ENCODE assay signal across 28 cellular contexts in genomic region chr17:75542728-75543336, GRCh38. TPM values are rescaled to one million over a fixed set of nuclear protein-coding genes. Genes with fewer than 3 reads are reported as not detected.
A peak's percentile ranks its signal among the peaks of the same experiment; 100 is the strongest.
DNase-seq lines count a peak whose midpoint lies in the region; ATAC-seq and TF ChIP-seq lines count a peak whose summit lies in the region.
"Had no signal": no experiment of that assay in that cellular context is flagged by ENCODE, and none has a peak within 500 bp of the region (broad histone marks: within the 10 kb centered on the region; RNA-seq: fewer than 3 reads in every experiment).

No MANE protein-coding gene starts in this region.

- H3K27me3 ChIP-seq in neural progenitor cell (no peaks in the 10 kb centered on the region), mesendoderm (ENCODE audit: insufficient read depth, low read length, poor library complexity) (no peaks in the 10 kb centered on the region)
- H3K27me3 ChIP-seq: suprapubic skin had no signal

- H3K27ac ChIP-seq in neural progenitor cell (peak overlapping the region; percentile 76), mesendoderm (ENCODE audit: low read depth, low read length) (no peak overlapping the region)
- H3K27ac ChIP-seq: 22Rv1, psoas muscle, suprapubic skin had no signal

- no peaks in the 10 kb centered on the region for H4K20me1 ChIP-seq in neural progenitor cell (ENCODE audit: low read depth)

- peak overlapping the region; percentile 31 for H3K4me2 ChIP-seq in neural progenitor cell
- H3K4me2 ChIP-seq in mesendoderm (ENCODE audit: low read length), result no peak overlapping the region

- ATAC-seq in HG03135 (IDR thresholded peaks at IDR 0.05; ENCODE audit: unreplicated experiment), result no peak
- ATAC-seq: activated T-cell treated with anti-CD3 and anti-CD28 coated beads, Interleukin-2, amount 50 U/mL, for 72 hours; psoas muscle; T-helper 17 cell had no signal

- POLR2A ChIA-PET in activated CD4-positive, alpha-beta T cell treated with anti-CD3 and anti-CD28 coated beads, Interleukin-2, amount 10 ng/mL, durations not matched to agents 7 days and 5 days (lab: Charles Lee), result no interaction called here

- no peak overlapping the region for H3K4me3 Mint-ChIP-seq in activated CD4-positive, alpha-beta T cell treated with anti-CD3 and anti-CD28 coated beads, Interleukin-2, amount 10 ng/mL, durations not matched to agents 7 days and 5 days
- H3K4me3 Mint-ChIP-seq in neural progenitor cell, result no peak overlapping the region
- no peak overlapping the region for H3K4me3 Mint-ChIP-seq in type B pancreatic cell
- no peak overlapping the region for H3K4me3 Mint-ChIP-seq in activated naive CD4-positive, alpha-beta T cell treated with anti-CD3 and anti-CD28 coated beads for 36 hours
- H3K4me3 Mint-ChIP-seq: activated T-cell treated with anti-CD3 and anti-CD28 coated beads, Interleukin-2, amount 50 U/mL, for 72 hours; naive B cell; T-helper 17 cell had no signal

- H3K9ac ChIP-seq in neural progenitor cell, result no peak overlapping the region
- H3K9ac ChIP-seq in mesendoderm (ENCODE audit: low read length), result no peak overlapping the region

- H3K36me3 ChIP-seq in neural progenitor cell (no peaks in the 10 kb centered on the region), mesendoderm (ENCODE audit: control insufficient read depth, insufficient read depth, low read length) (no peaks in the 10 kb centered on the region)
- H3K36me3 ChIP-seq: suprapubic skin had no signal

- H2AFZ ChIP-seq in neural progenitor cell (replicated peaks), result no peak overlapping the region

- intact Hi-C loops in activated naive CD4-positive, alpha-beta T cell treated with anti-CD3 and anti-CD28 coated beads for 36 hours (cut with micrococcal nuclease), result no loop called here

- no peak overlapping the region for H2AK5ac ChIP-seq in mesendoderm (ENCODE audit: low read length)

- H3K27me3 Mint-ChIP-seq in activated CD4-positive, alpha-beta T cell treated with anti-CD3 and anti-CD28 coated beads, Interleukin-2, amount 10 ng/mL, durations not matched to agents 7 days and 5 days, result no peaks in the 10 kb centered on the region
- peaks cover 4% of the 10 kb centered on the region for H3K27me3 Mint-ChIP-seq in neural progenitor cell (ENCODE audit: insufficient read depth, low read depth)
- no peaks in the 10 kb centered on the region for H3K27me3 Mint-ChIP-seq in type B pancreatic cell
- H3K27me3 Mint-ChIP-seq in activated naive CD4-positive, alpha-beta T cell treated with anti-CD3 and anti-CD28 coated beads for 36 hours (ENCODE audit: low read depth), result no peaks in the 10 kb centered on the region
- H3K27me3 Mint-ChIP-seq: naive B cell, T-helper 17 cell had no signal

- DNase-seq in activated CD4-positive, alpha-beta T cell treated with anti-CD3 and anti-CD28 coated beads, Interleukin-2, amount 10 ng/mL, durations not matched to agents 7 days and 5 days, result no peak
- no peak for DNase-seq in activated CD4-positive, alpha-beta T cell treated with anti-CD3 and anti-CD28 coated beads for 48 hours
- DNase-seq in kidney tubule cell (ENCODE audit: low spot score) (peak; percentile 34), neural progenitor cell (ENCODE audit: low spot score) (no peak), type B pancreatic cell (ENCODE audit: extremely low spot score, unreplicated experiment) (no peak), mesendoderm (no peak)
- DNase-seq in activated naive CD4-positive, alpha-beta T cell treated with anti-CD3 and anti-CD28 coated beads for 36 hours, result no peak
- DNase-seq: activated CD4-positive, alpha-beta T cell treated with anti-CD3 and anti-CD28 coated beads, Interleukin-2, amount 50 U/mL, for 48 hours; activated naive CD4-positive, alpha-beta T cell; activated T-cell treated with anti-CD3 and anti-CD28 coated beads, Interleukin-2, amount 50 U/mL, for 72 hours; C1 segment of cervical spinal cord; central memory CD4-positive, alpha-beta T cell; COR-L47; foreskin melanocyte; mammary epithelial cell; naive B cell; NCI-H1048; NCI-H1694; NCI-H446; NCI-H82; nucleus accumbens; psoas muscle; RPMI8226; stimulated activated naive CD4-positive, alpha-beta T cell; T-helper 17 cell had no signal

- no peak overlapping the region for H3K4ac ChIP-seq in mesendoderm (ENCODE audit: low read depth, low read length)

- H3K18ac ChIP-seq in mesendoderm (ENCODE audit: low read length), result no peak overlapping the region

- no peak overlapping the region for H3K23ac ChIP-seq in mesendoderm (ENCODE audit: low read length)

- peaks cover 6% of the 10 kb centered on the region for H3F3A ChIP-seq in neural progenitor cell (ENCODE audit: low read depth)

- H4K8ac ChIP-seq in mesendoderm (ENCODE audit: low read depth, low read length), result no peak overlapping the region

- H3K4me1 ChIP-seq in neural progenitor cell (peaks cover 19% of the 10 kb centered on the region), mesendoderm (ENCODE audit: control insufficient read depth, low read depth, low read length) (no peaks in the 10 kb centered on the region)
- H3K4me1 ChIP-seq: psoas muscle had no signal

- H3K4me3 ChIP-seq in neural progenitor cell (no peak overlapping the region), mesendoderm (ENCODE audit: low read length) (no peak overlapping the region)
- H3K4me3 ChIP-seq: psoas muscle, suprapubic skin had no signal

- no peaks in the 10 kb centered on the region for H3K9me3 Mint-ChIP-seq in activated CD4-positive, alpha-beta T cell treated with anti-CD3 and anti-CD28 coated beads, Interleukin-2, amount 10 ng/mL, durations not matched to agents 7 days and 5 days
- no peaks in the 10 kb centered on the region for H3K9me3 Mint-ChIP-seq in neural progenitor cell
- H3K9me3 Mint-ChIP-seq in type B pancreatic cell, result no peaks in the 10 kb centered on the region
- no peaks in the 10 kb centered on the region for H3K9me3 Mint-ChIP-seq in activated naive CD4-positive, alpha-beta T cell treated with anti-CD3 and anti-CD28 coated beads for 36 hours
- H3K9me3 Mint-ChIP-seq: activated T-cell treated with anti-CD3 and anti-CD28 coated beads, Interleukin-2, amount 50 U/mL, for 72 hours; naive B cell had no signal

- no peak overlapping the region for H2BK15ac ChIP-seq in mesendoderm (replicated peaks; ENCODE audit: low read depth)

- CTCF ChIA-PET in activated CD4-positive, alpha-beta T cell treated with anti-CD3 and anti-CD28 coated beads, Interleukin-2, amount 10 ng/mL, durations not matched to agents 7 days and 5 days (lab: Charles Lee), result interaction anchor here (1.1 to 1.6 kb wide), 4 partner anchors 10 to 63 kb away, joined by 3 to 4 read pairs (median 3); partner anchors contain the start of gene MYO15B
- CTCF ChIA-PET in activated naive CD4-positive, alpha-beta T cell treated with anti-CD3 and anti-CD28 coated beads for 36 hours (lab: Charles Lee), result interaction anchor here (1.0 kb wide), 1 partner anchor 15 kb away, joined by 3 read pairs; no protein-coding TSS in a partner anchor

- TF ChIP-seq CTCF in neural progenitor cell (IDR thresholded peaks at IDR 0.05) (no peak), type B pancreatic cell (conservative IDR thresholded peaks at IDR 0.05) (no peak)

- peak overlapping the region; percentile 19 for H3K27ac Mint-ChIP-seq in activated CD4-positive, alpha-beta T cell treated with anti-CD3 and anti-CD28 coated beads, Interleukin-2, amount 10 ng/mL, durations not matched to agents 7 days and 5 days
- H3K27ac Mint-ChIP-seq in neural progenitor cell, result no peak overlapping the region
- H3K27ac Mint-ChIP-seq in type B pancreatic cell, result peak overlapping the region; percentile 76
- H3K27ac Mint-ChIP-seq in activated naive CD4-positive, alpha-beta T cell treated with anti-CD3 and anti-CD28 coated beads for 36 hours, result no peak overlapping the region
- H3K27ac Mint-ChIP-seq: activated T-cell treated with anti-CD3 and anti-CD28 coated beads, Interleukin-2, amount 50 U/mL, for 72 hours; T-helper 17 cell had no signal

- no peak overlapping the region for H3K56ac ChIP-seq in mesendoderm (ENCODE audit: low read length)

- no peak overlapping the region for H4K5ac ChIP-seq in mesendoderm (ENCODE audit: low read length)

- no peaks in the 10 kb centered on the region for H3K4me1 Mint-ChIP-seq in activated CD4-positive, alpha-beta T cell treated with anti-CD3 and anti-CD28 coated beads, Interleukin-2, amount 10 ng/mL, durations not matched to agents 7 days and 5 days
- H3K4me1 Mint-ChIP-seq in neural progenitor cell (peaks cover 13% of the 10 kb centered on the region), type B pancreatic cell (ENCODE audit: unreplicated experiment) (peaks cover 12% of the 10 kb centered on the region)
- no peaks in the 10 kb centered on the region for H3K4me1 Mint-ChIP-seq in activated naive CD4-positive, alpha-beta T cell treated with anti-CD3 and anti-CD28 coated beads for 36 hours (ENCODE audit: low read depth)

- H2BK120ac ChIP-seq in mesendoderm (ENCODE audit: low read depth, low read length), result no peak overlapping the region

- no peaks in the 10 kb centered on the region for H3K9me3 ChIP-seq in neural progenitor cell (ENCODE audit: low read depth)
- H3K9me3 ChIP-seq: psoas muscle, suprapubic skin had no signal

- H3K79me2 ChIP-seq in neural progenitor cell (ENCODE audit: low read depth), result peaks cover 16% of the 10 kb centered on the region
- no peaks in the 10 kb centered on the region for H3K79me2 ChIP-seq in mesendoderm (ENCODE audit: control insufficient read depth, insufficient read depth, low read length)

- no peak overlapping the region for H2BK5ac ChIP-seq in mesendoderm (ENCODE audit: low read length)

- WGBS in mesendoderm (ENCODE audit: extremely low coverage, insufficient coverage, low lambda C conversion rate), result no CpG with 5 or more reads among the region's 15 CpGs

- no peaks in the 10 kb centered on the region for H3K36me3 Mint-ChIP-seq in activated CD4-positive, alpha-beta T cell treated with anti-CD3 and anti-CD28 coated beads, Interleukin-2, amount 10 ng/mL, durations not matched to agents 7 days and 5 days (ENCODE audit: low read depth)
- H3K36me3 Mint-ChIP-seq in neural progenitor cell (no peaks in the 10 kb centered on the region), type B pancreatic cell (no peaks in the 10 kb centered on the region)
- peaks cover 1% of the 10 kb centered on the region for H3K36me3 Mint-ChIP-seq in activated naive CD4-positive, alpha-beta T cell treated with anti-CD3 and anti-CD28 coated beads for 36 hours (ENCODE audit: low read depth)
- H3K36me3 Mint-ChIP-seq: naive B cell had no signal

- no peaks in the 10 kb centered on the region for H3K79me1 ChIP-seq in mesendoderm (ENCODE audit: low read length)

RNA-seq across cellular contexts. Expression of gene LLGL2, which starts 17.3 kb away (rescaled TPM):
- 10 to 100 TPM; 17.8 to 24.2 TPM for total RNA-seq in activated CD4-positive, alpha-beta T cell treated with anti-CD3 and anti-CD28 coated beads, Interleukin-2, amount 10 ng/mL, durations not matched to agents 7 days and 5 days
- total RNA-seq in neural progenitor cell (ENCODE audit: low replicate concordance) (16.6 and 60.2 TPM in 2 replicates), type B pancreatic cell (ENCODE audit: low replicate concordance) (90.6 and 226 TPM in 2 replicates)
- 1 to 10 TPM; 6.2 to 6.8 TPM for total RNA-seq in activated naive CD4-positive, alpha-beta T cell treated with anti-CD3 and anti-CD28 coated beads for 36 hours
- polyA plus RNA-seq in mesendoderm (2013, experiment 1 of 2), result 29.1 TPM
- 29.4 TPM for polyA plus RNA-seq in mesendoderm (2013, experiment 2 of 2)

RNA-seq across cellular contexts. Expression of gene TSEN54, which starts 26.5 kb away (rescaled TPM):
- total RNA-seq in activated CD4-positive, alpha-beta T cell treated with anti-CD3 and anti-CD28 coated beads, Interleukin-2, amount 10 ng/mL, durations not matched to agents 7 days and 5 days, result 10 to 100 TPM; 48.8 to 59.2 TPM
- total RNA-seq in neural progenitor cell (ENCODE audit: low replicate concordance), result 20.5 and 47.8 TPM in 2 replicates
- 28.4 and 41.0 TPM in 2 replicates for total RNA-seq in type B pancreatic cell (ENCODE audit: low replicate concordance)
- 10 to 100 TPM; 21.4 to 22.0 TPM for total RNA-seq in activated naive CD4-positive, alpha-beta T cell treated with anti-CD3 and anti-CD28 coated beads for 36 hours
- polyA plus RNA-seq in mesendoderm (2013, experiment 1 of 2), result 24.5 TPM
- polyA plus RNA-seq in mesendoderm (2013, experiment 2 of 2), result 22.1 TPM

RNA-seq across cellular contexts. Expression of gene CASKIN2, which starts 27.5 kb away (rescaled TPM):
- 1 to 10 TPM in 1 of 2 experiments, under 1 TPM in 1; 0.47 to 1.1 TPM for total RNA-seq in activated CD4-positive, alpha-beta T cell treated with anti-CD3 and anti-CD28 coated beads, Interleukin-2, amount 10 ng/mL, durations not matched to agents 7 days and 5 days
- total RNA-seq in neural progenitor cell (ENCODE audit: low replicate concordance), result 5.7 and 12.6 TPM in 2 replicates
- total RNA-seq in type B pancreatic cell (ENCODE audit: low replicate concordance), result 29.5 and 31.2 TPM in 2 replicates
- 1 to 10 TPM; 1.0 to 1.1 TPM for total RNA-seq in activated naive CD4-positive, alpha-beta T cell treated with anti-CD3 and anti-CD28 coated beads for 36 hours
- 11.7 TPM for polyA plus RNA-seq in mesendoderm (2013, experiment 1 of 2)
- 12.0 TPM for polyA plus RNA-seq in mesendoderm (2013, experiment 2 of 2)

RNA-seq across cellular contexts. Expression of gene MYO15B, which starts 44.8 kb away (rescaled TPM):
- total RNA-seq in activated CD4-positive, alpha-beta T cell treated with anti-CD3 and anti-CD28 coated beads, Interleukin-2, amount 10 ng/mL, durations not matched to agents 7 days and 5 days, result 10 to 100 TPM; 11.0 to 13.4 TPM
- total RNA-seq in neural progenitor cell (ENCODE audit: low replicate concordance), result 10.2 and 17.1 TPM in 2 replicates
- total RNA-seq in type B pancreatic cell (ENCODE audit: low replicate concordance), result 48.2 and 49.0 TPM in 2 replicates
- 10 to 100 TPM; 24.6 to 29.7 TPM for total RNA-seq in activated naive CD4-positive, alpha-beta T cell treated with anti-CD3 and anti-CD28 coated beads for 36 hours
- polyA plus RNA-seq in mesendoderm (2013, experiment 1 of 2), result 1.8 TPM
- 1.1 TPM for polyA plus RNA-seq in mesendoderm (2013, experiment 2 of 2)

Comparison
In these comparisons a context has a peak if more than half of its experiments do, and no peak if none do; other contexts are left out.
1. H3K27ac Mint-ChIP-seq: peak in activated CD4-positive, alpha-beta T cell treated with anti-CD3 and anti-CD28 coated beads, Interleukin-2, amount 10 ng/mL, durations not matched to agents 7 days and 5 days (single experiment) and type B pancreatic cell (single experiment); none in neural progenitor cell (single experiment) and activated naive CD4-positive, alpha-beta T cell treated with anti-CD3 and anti-CD28 coated beads for 36 hours (single experiment).